In the genomic region with DNA sequence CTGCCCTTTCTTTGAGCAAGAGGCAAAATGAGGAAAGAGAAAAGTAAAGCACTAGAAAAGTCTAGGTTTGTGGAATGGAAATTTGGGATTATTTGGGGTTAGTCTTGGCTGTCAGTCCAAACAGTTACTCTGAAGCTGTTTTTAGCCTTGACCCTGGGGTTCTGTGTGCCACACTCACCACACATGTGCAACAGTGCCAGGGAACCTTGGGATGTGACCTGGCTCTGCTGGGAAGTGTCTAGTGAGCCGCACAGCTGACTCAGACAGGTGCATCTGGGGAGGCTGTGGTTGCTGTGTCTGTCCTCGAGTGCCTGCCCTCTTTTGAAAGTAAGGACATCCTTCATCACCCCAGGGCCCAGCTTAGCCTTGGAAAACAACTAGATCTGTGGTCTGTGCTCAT, we compare ENCODE assay signal across 14 cellular contexts.
"Had no signal": no experiment of that assay in that cellular context is flagged by ENCODE, and none has a peak within 500 bp of the region (broad histone marks: within the 10 kb centered on the region; RNA-seq: fewer than 3 reads in every experiment).

No MANE protein-coding gene starts in this region.

- H3K9me3 Mint-ChIP-seq: activated T-helper 2 cell treated with anti-CD3 and anti-CD28 coated beads, Interferon-gamma antibody, Interleukin-2, Interleukin-4, amounts not matched to agents 10 μg/mL and 5 μg/mL and 100 μg/mL, durations not matched to agents 14 hours and 24 hours and 36 hours had no signal

- ATAC-seq: heart left ventricle; left ventricle myocardium superior; right cardiac atrium; stimulated activated naive CD8-positive, alpha-beta T cell treated with anti-CD3 and anti-CD28 coated beads, Interleukin-15, Interleukin-2, amounts not matched to agents 100 U/mL and 50 U/mL, for 24 hours; upper lobe of right lung had no signal

- DNase-seq: activated CD4-positive, alpha-beta T cell treated with anti-CD3 and anti-CD28 coated beads for 1 hour; activated CD4-positive, alpha-beta T cell treated with anti-CD3 and anti-CD28 coated beads, Interleukin-2, amount 50 U/mL, for 48 hours; activated naive CD4-positive, alpha-beta T cell treated with anti-CD3 and anti-CD28 coated beads, Interleukin-2, amount 50 U/mL, for 16 hours; foreskin melanocyte; heart left ventricle; left ventricle myocardium superior; posterior cingulate gyrus; SIG-M5; stimulated activated CD4-positive, alpha-beta T cell treated with anti-CD3 and anti-CD28 coated beads, Interleukin-12 subunit alpha, Interleukin-12 subunit beta, amount 100 ng/mL, for 4 hours; stimulated activated CD4-positive, alpha-beta T cell treated with anti-CD3 and anti-CD28 coated beads, Interleukin-2, amount 100 ng/mL, for 48 hours; stimulated activated naive CD8-positive, alpha-beta T cell treated with anti-CD3 and anti-CD28 coated beads, Interleukin-15, Interleukin-2, amounts not matched to agents 100 U/mL and 50 U/mL, for 24 hours; upper lobe of right lung had no signal

- H3K27ac Mint-ChIP-seq: activated T-helper 2 cell treated with anti-CD3 and anti-CD28 coated beads, Interferon-gamma antibody, Interleukin-2, Interleukin-4, amounts not matched to agents 10 μg/mL and 5 μg/mL and 100 μg/mL, durations not matched to agents 14 hours and 24 hours and 36 hours had no signal
